Comparison of ENCODE assay signal across 8 cellular contexts in the genomic region with DNA sequence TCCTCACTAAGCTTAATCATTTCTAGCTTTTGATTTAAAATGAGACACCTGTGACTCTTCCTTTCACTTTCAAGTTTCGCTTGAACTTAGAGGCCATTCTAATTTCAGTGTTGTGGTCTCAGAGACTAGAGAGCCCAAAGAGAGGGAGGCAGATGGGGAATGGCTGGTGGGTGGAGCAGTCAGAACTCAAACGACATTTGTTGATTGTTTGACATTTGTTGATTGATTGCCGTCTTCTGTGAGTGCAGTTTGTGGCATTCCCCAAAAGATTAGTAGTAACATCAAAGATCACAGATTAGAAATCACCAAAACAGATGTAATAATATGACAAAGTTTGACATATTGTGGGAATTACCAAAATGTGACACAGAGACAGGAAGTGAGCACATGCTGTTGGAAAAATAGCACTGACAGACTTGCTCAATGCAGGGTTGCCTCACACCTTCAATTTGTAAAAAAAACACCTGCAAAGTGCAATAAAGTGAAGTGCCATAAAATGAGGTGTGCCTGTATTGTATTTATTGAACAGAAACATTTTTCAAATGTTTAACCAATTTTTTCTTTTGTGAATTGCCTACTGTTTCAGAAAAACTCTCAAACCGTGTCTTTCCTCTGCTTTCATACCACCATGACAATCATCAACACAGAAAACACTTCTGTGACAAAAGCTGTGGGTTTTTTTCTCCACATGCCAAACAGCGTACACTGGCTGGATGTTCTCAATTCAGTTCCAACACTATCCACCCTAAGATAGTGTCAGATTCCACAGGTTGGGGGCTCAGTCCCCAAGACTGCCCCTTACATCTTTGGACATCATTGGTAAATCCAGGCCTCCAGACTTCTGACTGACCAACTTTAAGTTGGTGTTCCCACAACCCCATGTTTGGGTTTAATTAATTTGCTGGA.
DNase-seq lines count a peak whose midpoint lies in the region; ATAC-seq, FAIRE-seq and TF ChIP-seq lines count a peak whose summit lies in the region.

No MANE protein-coding gene starts in this region.

- TF ChIP-seq CTCF in OCI-LY7 (conservative IDR thresholded peaks at IDR 0.05; ENCODE audit: low read length): no peak
- no peak for TF ChIP-seq CTCF in kidney (IDR thresholded peaks at IDR 0.05; ENCODE audit: borderline replicate concordance, extremely low read depth, insufficient read depth)

- H3K4ac ChIP-seq in trophoblast cell (ENCODE audit: low read depth, low read length): no peak overlapping the region

- H2AFZ ChIP-seq in OCI-LY7 (ENCODE audit: low read length) (peak overlapping the region; percentile 31; the same call in 1 of the 2 replicates), trophoblast cell (ENCODE audit: insufficient read depth, low read length, poor library complexity) (no peak overlapping the region)

- H3K9ac ChIP-seq in trophoblast cell (ENCODE audit: low read length): no peak overlapping the region
- no peak overlapping the region for H3K9ac ChIP-seq in kidney (ENCODE audit: low read length in 2 of 2)

- WGBS in trophoblast cell (ENCODE audit: extremely low coverage, insufficient coverage, insufficient read length): no CpG with 5 or more reads among the region's 5 CpGs

- H2AK5ac ChIP-seq in trophoblast cell (ENCODE audit: low read length): peak overlapping the region; percentile 74

- H4K20me1 ChIP-seq in OCI-LY7 (ENCODE audit: insufficient read depth, low read length): no peaks in the 10 kb centered on the region

- no peaks in the 10 kb centered on the region for H3K9me3 ChIP-seq in OCI-LY7 (ENCODE audit: low read length)
- H3K9me3 ChIP-seq in trophoblast cell (ENCODE audit: insufficient read depth, low read depth, low read length): no peaks in the 10 kb centered on the region
- H3K9me3 ChIP-seq in kidney (ENCODE audit: control insufficient read depth in 1 of 2, low read length in 2 of 2): no peaks in the 10 kb centered on the region

- no TSS peak for BruUV-seq in OCI-LY7 (replicated peaks; lab: Mats Ljungman, UMichigan)

- no peak overlapping the region for H3K18ac ChIP-seq in trophoblast cell (ENCODE audit: low read length)

- peaks cover 6% of the 10 kb centered on the region for H3K79me1 ChIP-seq in trophoblast cell (ENCODE audit: low read length)

- H3K23ac ChIP-seq in trophoblast cell (ENCODE audit: low read length): no peak overlapping the region

- peak overlapping the region; percentile 69 for H4K8ac ChIP-seq in trophoblast cell (ENCODE audit: low read depth, low read length)

- peak overlapping the region; percentile 79 for H2BK120ac ChIP-seq in trophoblast cell (ENCODE audit: insufficient read depth, low read length, poor library complexity)

- peak overlapping the region; percentile 55 for H4K91ac ChIP-seq in trophoblast cell (ENCODE audit: low read depth, low read length)

- H3K79me2 ChIP-seq in OCI-LY7 (ENCODE audit: insufficient read depth, low read depth, low read length): peaks cover 41% of the 10 kb centered on the region; the same call in 1 of the 2 replicates
- no peaks in the 10 kb centered on the region for H3K79me2 ChIP-seq in trophoblast cell (ENCODE audit: control insufficient read depth, insufficient read depth, low read length, poor library complexity)

- peaks cover 0 to 17% of the 10 kb centered on the region in 2 donors for H3K36me3 Mint-ChIP-seq in activated naive CD4-positive, alpha-beta T cell treated with anti-CD3 and anti-CD28 coated beads, Interleukin-2, amount 50 U/mL, for 72 hours

- peak overlapping the region; percentile 79 for H2BK12ac ChIP-seq in trophoblast cell (ENCODE audit: low read length)

- H3K14ac ChIP-seq in trophoblast cell (ENCODE audit: low read length): peak overlapping the region; percentile 40

- H3K4me2 ChIP-seq in OCI-LY7 (ENCODE audit: low read length): peak overlapping the region; percentile 73
- H3K4me2 ChIP-seq in trophoblast cell (ENCODE audit: low read length): no peak overlapping the region

- CTCF ChIA-PET in OCI-LY7 (lab: Charles Lee; ENCODE audit: unreplicated experiment): interaction anchor here (1.2 kb wide), 1 partner anchor 28 kb away, joined by 3 read pairs; no protein-coding TSS in a partner anchor

- H3K27me3 ChIP-seq in trophoblast cell (ENCODE audit: insufficient read depth, low read length): no peaks in the 10 kb centered on the region

- H3K27ac ChIP-seq in OCI-LY7 (ENCODE audit: low read depth, low read length, poor library complexity, severe bottlenecking) (peak overlapping the region; percentile 96), trophoblast cell (ENCODE audit: low read depth, low read length) (peak overlapping the region; percentile 68), kidney (ENCODE audit: low read depth in 2 of 2, low read length in 2 of 2) (peak overlapping the region in 1 of 2 donors; percentile 12)

- DNase-seq in OCI-LY7 (ENCODE audit: low spot score): peak; percentile 93
- DNase-seq in activated naive CD4-positive, alpha-beta T cell treated with anti-CD3 and anti-CD28 coated beads, Interleukin-2, amount 50 U/mL, for 72 hours (ENCODE audit: low spot score in 2 of 2): peak; percentile 60 to 66
- peak in 1 of 2 donors; percentile 30 for DNase-seq in trophoblast cell
- no peak for DNase-seq in OCI-M2 (lab: John Stamatoyannopoulos, UW; ENCODE audit: unreplicated experiment)
- DNase-seq in kidney: no peak
- no peak for DNase-seq in frontal cortex (ENCODE audit: low spot score in 2 of 2)

- POLR2A ChIA-PET in OCI-LY7 (lab: Charles Lee): interaction anchor here (1.0 to 2.2 kb wide), 6 partner anchors 9 to 232 kb away, joined by 3 to 22 read pairs (median 3); no protein-coding TSS in a partner anchor

- H3K4me3 ChIP-seq in OCI-LY7 (ENCODE audit: low read depth, low read length, poor library complexity, severe bottlenecking) (peak overlapping the region; percentile 54), trophoblast cell (ENCODE audit: low read depth, low read length) (no peak overlapping the region), kidney (ENCODE audit: low read length in 2 of 2) (no peak overlapping the region)

- intact Hi-C loops in OCI-LY7 (cut with micrococcal nuclease; ENCODE audit: unreplicated experiment): loop anchor here (2.0 kb wide), 1 partner anchor 235 kb away; the partner anchor contains the start of gene SIPA1L1
- intact Hi-C loops in kidney (cut with DNase I): no loop called here

- H3K9me3 Mint-ChIP-seq in activated naive CD4-positive, alpha-beta T cell treated with anti-CD3 and anti-CD28 coated beads, Interleukin-2, amount 50 U/mL, for 72 hours: peaks cover 0 to 4% of the 10 kb centered on the region in 2 donors

- no peaks in the 10 kb centered on the region for H3K9me2 ChIP-seq in OCI-LY7 (ENCODE audit: insufficient read depth, low read length)

- H3K4me1 ChIP-seq in OCI-LY7 (ENCODE audit: insufficient read depth, low read length, poor library complexity, severe bottlenecking) (peaks cover 79% of the 10 kb centered on the region), trophoblast cell (ENCODE audit: control insufficient read depth in 1 of 2, insufficient read depth in 2 of 2, low read length in 2 of 2) (peaks cover 17% of the 10 kb centered on the region in 2 experiments), kidney (ENCODE audit: control insufficient read depth in 1 of 2, insufficient read depth in 1 of 2, low read depth in 1 of 2, low read length in 2 of 2) (peaks cover 0 to 2% of the 10 kb centered on the region in 2 donors)

- H3K27ac Mint-ChIP-seq in activated naive CD4-positive, alpha-beta T cell treated with anti-CD3 and anti-CD28 coated beads, Interleukin-2, amount 50 U/mL, for 72 hours: peak overlapping the region; percentile 91 to 99

- H4K12ac ChIP-seq in trophoblast cell (ENCODE audit: low read depth, low read length): no peak overlapping the region

- ATAC-seq in GM18907 (IDR thresholded peaks at IDR 0.05; ENCODE audit: unreplicated experiment) (peak; percentile 82), HG02884 (IDR thresholded peaks at IDR 0.05; ENCODE audit: unreplicated experiment) (peak; percentile 91)
- peak; percentile 87 to 88 for ATAC-seq in activated naive CD4-positive, alpha-beta T cell treated with anti-CD3 and anti-CD28 coated beads, Interleukin-2, amount 50 U/mL, for 72 hours

- FAIRE-seq in kidney (lab: Jason Lieb, UNC) (no peak), frontal cortex (lab: Jason Lieb, UNC) (no peak)

- H3K36me3 ChIP-seq in OCI-LY7 (ENCODE audit: insufficient read depth, low read length) (no peaks in the 10 kb centered on the region), trophoblast cell (ENCODE audit: control insufficient read depth in 1 of 2, insufficient read depth in 2 of 2, low read length in 2 of 2) (no peaks in the 10 kb centered on the region), kidney (ENCODE audit: control insufficient read depth in 1 of 2, insufficient read depth in 2 of 2, low read length in 2 of 2) (no peaks in the 10 kb centered on the region)

- H2BK5ac ChIP-seq in trophoblast cell (ENCODE audit: low read depth, low read length, poor library complexity): peak overlapping the region; percentile 56

Comparison
In these comparisons a context has a peak if more than half of its experiments do, and no peak if none do; other contexts are left out.
1. DNase-seq: peak in OCI-LY7 (single experiment) and activated naive CD4-positive, alpha-beta T cell treated with anti-CD3 and anti-CD28 coated beads, Interleukin-2, amount 50 U/mL, for 72 hours (2 of 2); none in OCI-M2 (single experiment), kidney (single experiment) and frontal cortex (0 of 2).
2. Peak in every context shown above with its lines, with median percentiles within 50 percentile points of each other: ATAC-seq.